Comparison of ENCODE assay signal across 8 cellular contexts in the genomic region with DNA sequence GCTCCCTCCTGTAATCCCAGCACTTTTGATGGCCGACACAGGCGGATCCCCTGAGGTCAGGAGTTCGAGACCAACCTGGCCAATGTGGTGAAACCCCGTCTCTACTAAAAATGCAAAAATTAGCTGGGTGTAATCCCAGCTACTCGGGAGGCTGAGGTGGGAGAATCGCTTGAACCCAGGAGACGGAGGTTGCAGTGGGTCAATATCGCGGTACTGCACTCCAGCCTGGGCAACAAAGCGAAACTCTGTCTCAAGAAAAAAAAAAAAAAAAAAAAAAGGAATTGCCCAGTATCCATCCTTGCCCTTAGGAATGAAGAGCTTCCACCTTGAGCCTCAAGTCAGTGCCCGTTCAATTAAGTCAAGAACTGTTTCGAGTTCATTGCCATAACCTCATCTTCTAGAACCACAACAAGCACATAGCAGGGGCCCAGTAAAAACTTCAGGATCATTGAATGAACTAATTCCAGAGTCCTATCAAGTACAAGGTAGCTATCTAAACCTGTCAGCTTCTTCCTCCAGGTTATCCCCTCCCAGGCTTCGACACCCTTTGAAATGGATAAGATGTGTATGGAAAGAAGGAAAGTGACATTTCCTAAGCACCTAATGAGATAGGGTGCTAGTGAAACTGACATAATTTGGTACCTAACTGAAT. TPM values are rescaled to one million over a fixed set of nuclear protein-coding genes. Genes with fewer than 3 reads are reported as not detected.
DNase-seq lines count a peak whose midpoint lies in the region; ATAC-seq and TF ChIP-seq lines count a peak whose summit lies in the region.

No MANE protein-coding gene starts in this region.

- H3K27ac Mint-ChIP-seq in CD4-positive, alpha-beta memory T cell: peak overlapping the region; percentile 95 to 99 (median 98)
- H3K27ac Mint-ChIP-seq in brain (peak overlapping the region; percentile 97 to 99 (median 98)), mesothelial cell of epicardium (peak overlapping the region; percentile 97)

- no peak for TF ChIP-seq POLR2A in GM18505 (IDR thresholded peaks at IDR 0.05; ENCODE audit: borderline replicate concordance, extremely low read depth, insufficient read depth, insufficient read length)

- no peak for TF ChIP-seq CTCF in brain (conservative IDR thresholded peaks at IDR 0.05)
- TF ChIP-seq CTCF in mesothelial cell of epicardium (IDR thresholded peaks at IDR 0.05; ENCODE audit: unreplicated experiment): no peak

- intact Hi-C loops in CD4-positive, alpha-beta memory T cell (cut with micrococcal nuclease): loop anchor here (1.0 kb wide), 2 partner anchors 13 to 155 kb away; partner anchors contain the start of genes ARMC8 and NME9

- CTCF ChIA-PET in CD4-positive, alpha-beta memory T cell (lab: Charles Lee; ENCODE audit: partially characterized antibody): interaction anchor here (0.7 to 3.2 kb wide), 7 partner anchors 11 to 1170 kb away, joined by 3 to 16 read pairs (median 4); partner anchors contain the start of gene ARMC8

- no peaks in the 10 kb centered on the region for H3K27me3 Mint-ChIP-seq in CD4-positive, alpha-beta memory T cell
- H3K27me3 Mint-ChIP-seq in brain: peaks cover 16% of the 10 kb centered on the region
- peaks cover 5% of the 10 kb centered on the region for H3K27me3 Mint-ChIP-seq in mesothelial cell of epicardium (ENCODE audit: low read depth)

- DNase-seq in CD4-positive, alpha-beta memory T cell: peak in 1 of 5 donors; percentile 10
- no peak for DNase-seq in mesothelial cell of epicardium (ENCODE audit: low spot score in 2 of 2, unreplicated experiment in 2 of 2)
- no peak for DNase-seq in NCI-H1105 (lab: John Stamatoyannopoulos, UW)
- no peak for DNase-seq in NCI-H446 (lab: John Stamatoyannopoulos, UW)
- no peak for DNase-seq in NCI-H1417 treated with DMSO at 0.1 percent for 48 hours (lab: John Stamatoyannopoulos, UW)

- no peaks in the 10 kb centered on the region for H3K9me3 ChIP-seq in CD4-positive, alpha-beta memory T cell (ENCODE audit: control insufficient read depth in 1 of 2, low read length in 2 of 2)

- peaks cover 7% of the 10 kb centered on the region for H3K36me3 ChIP-seq in CD4-positive, alpha-beta memory T cell (ENCODE audit: insufficient read depth, low read length)

- H3K36me3 Mint-ChIP-seq in CD4-positive, alpha-beta memory T cell: peaks cover 15 to 31% of the 10 kb centered on the region in 2 donors
- H3K36me3 Mint-ChIP-seq in brain (peaks cover 37% of the 10 kb centered on the region), mesothelial cell of epicardium (peaks cover 12% of the 10 kb centered on the region)

- H3K9me3 Mint-ChIP-seq in CD4-positive, alpha-beta memory T cell: peaks cover 0 to 2% (median 0%) of the 10 kb centered on the region in 8 donors
- no peaks in the 10 kb centered on the region for H3K9me3 Mint-ChIP-seq in brain
- H3K9me3 Mint-ChIP-seq in mesothelial cell of epicardium: no peaks in the 10 kb centered on the region

- H3K4me1 Mint-ChIP-seq in CD4-positive, alpha-beta memory T cell: peaks cover 21 to 47% (median 35%) of the 10 kb centered on the region in 4 donors
- H3K4me1 Mint-ChIP-seq in brain (peaks cover 42% of the 10 kb centered on the region), mesothelial cell of epicardium (peaks cover 18% of the 10 kb centered on the region)

- ATAC-seq in HG03520 (IDR thresholded peaks at IDR 0.05; ENCODE audit: unreplicated experiment): peak; percentile 7
- ATAC-seq in GM18505 (IDR thresholded peaks at IDR 0.05; ENCODE audit: unreplicated experiment): no peak

- POLR2A ChIA-PET in CD4-positive, alpha-beta memory T cell (lab: Charles Lee; ENCODE audit: partially characterized antibody): interaction anchor here (0.6 to 4.0 kb wide), 7 partner anchors 13 to 1422 kb away, joined by 3 to 63 read pairs (median 7); partner anchors contain the start of genes ARMC8, CEP70 and STAG1

- no peaks in the 10 kb centered on the region for H3K27me3 ChIP-seq in CD4-positive, alpha-beta memory T cell (ENCODE audit: insufficient read depth, low read length)

- H3K27ac ChIP-seq in CD4-positive, alpha-beta memory T cell (ENCODE audit: low read depth, low read length): peak overlapping the region; percentile 70

- H3K4me1 ChIP-seq in CD4-positive, alpha-beta memory T cell (ENCODE audit: insufficient read depth, low read length): peaks cover 32% of the 10 kb centered on the region

- peak overlapping the region; percentile 96 to 100 (median 97) for H3K4me3 Mint-ChIP-seq in CD4-positive, alpha-beta memory T cell
- H3K4me3 Mint-ChIP-seq in brain (peak overlapping the region; percentile 95 to 99 (median 97)), mesothelial cell of epicardium (peak overlapping the region; percentile 98)

- H3K4me3 ChIP-seq in CD4-positive, alpha-beta memory T cell (ENCODE audit: low read length in 2 of 2): peak overlapping the region; percentile 54 to 91

RNA-seq across cellular contexts. Expression of gene DBR1, which starts 0.8 kb away (rescaled TPM):
- 10 to 100 TPM; 34.2 to 36.2 TPM for total RNA-seq in CD4-positive, alpha-beta memory T cell
- polyA plus RNA-seq in CD4-positive, alpha-beta memory T cell: 10 to 100 TPM; 14.8 to 16.5 TPM
- 6.0 TPM for polyA plus RNA-seq in brain (ENCODE audit: insufficient read depth, low read depth, low replicate concordance)
- total RNA-seq in mesothelial cell of epicardium: 19.3 to 21.1 TPM (median 21.0 TPM) in 3 replicates

RNA-seq across cellular contexts. Expression of gene ARMC8, which starts 13.2 kb away (rescaled TPM):
- total RNA-seq in CD4-positive, alpha-beta memory T cell: 10 to 100 TPM; 71.0 to 72.6 TPM
- 10 to 100 TPM; 52.0 to 53.4 TPM for polyA plus RNA-seq in CD4-positive, alpha-beta memory T cell
- 19.0 TPM for polyA plus RNA-seq in brain (ENCODE audit: insufficient read depth, low read depth, low replicate concordance)
- total RNA-seq in mesothelial cell of epicardium: 48.8 to 53.2 TPM (median 50.6 TPM) in 3 replicates

RNA-seq across cellular contexts. Expression of gene A4GNT, which starts 41.7 kb away (rescaled TPM):
- not detected for total RNA-seq in CD4-positive, alpha-beta memory T cell
- not detected for polyA plus RNA-seq in CD4-positive, alpha-beta memory T cell
- polyA plus RNA-seq in brain (ENCODE audit: insufficient read depth, low read depth, low replicate concordance): not detected
- total RNA-seq in mesothelial cell of epicardium: not detected in 3 replicates

RNA-seq across cellular contexts. Expression of gene DZIP1L, which starts 58.5 kb away (rescaled TPM):
- total RNA-seq in CD4-positive, alpha-beta memory T cell: not detected
- polyA plus RNA-seq in CD4-positive, alpha-beta memory T cell: not detected
- 1.4 TPM for polyA plus RNA-seq in brain (ENCODE audit: insufficient read depth, low read depth, low replicate concordance)
- total RNA-seq in mesothelial cell of epicardium: 24.9 to 26.5 TPM (median 25.1 TPM) in 3 replicates
